In the genomic region with DNA sequence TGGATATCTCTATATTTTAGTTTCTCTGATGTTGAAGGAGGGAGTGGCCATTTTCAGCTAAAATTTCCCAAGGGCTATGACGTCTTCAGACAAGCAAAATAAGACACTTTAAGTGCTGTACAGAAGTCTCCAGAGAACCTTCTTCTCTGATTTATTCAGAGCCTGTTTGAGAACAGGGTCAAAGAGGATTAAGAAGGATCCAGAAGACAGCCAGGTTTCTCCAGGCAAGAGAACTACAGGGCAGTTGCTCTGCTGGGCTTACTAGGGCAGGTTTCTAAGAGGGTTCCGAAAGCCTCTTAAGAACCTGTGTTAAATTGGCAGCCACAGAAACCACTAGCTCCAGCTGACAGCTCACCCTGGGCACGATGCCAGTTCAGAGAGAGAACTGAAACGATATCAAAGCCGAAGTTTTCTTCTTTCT, we compare ENCODE assay signal across 9 cellular contexts. TPM values are rescaled to one million over a fixed set of nuclear protein-coding genes. Genes with fewer than 3 reads are reported as not detected.
DNase-seq lines count a peak whose midpoint lies in the region; ATAC-seq and TF ChIP-seq lines count a peak whose summit lies in the region.
"Had no signal": no experiment of that assay in that cellular context is flagged by ENCODE, and none has a peak within 500 bp of the region (broad histone marks: within the 10 kb centered on the region; RNA-seq: fewer than 3 reads in every experiment).

No MANE protein-coding gene starts in this region.

- CTCF ChIA-PET in HEK293T (lab: Yijun Ruan, JAX), result no interaction called here

- H3K27ac ChIP-seq in SJSA1, result no peak overlapping the region
- peak overlapping the region; percentile 41 to 89 (median 76) for H3K27ac ChIP-seq in heart right ventricle
- H3K27ac ChIP-seq in smooth muscle cell (ENCODE audit: low read depth), result peak overlapping the region; percentile 70

- H3K4me3 ChIP-seq in SJSA1, result no peak overlapping the region
- peak overlapping the region; percentile 2 to 61 (median 46) for H3K4me3 ChIP-seq in heart right ventricle
- H3K4me3 ChIP-seq in smooth muscle cell, result peak overlapping the region; percentile 47

- H3K27me3 Mint-ChIP-seq in activated naive CD4-positive, alpha-beta T cell treated with anti-CD3 and anti-CD28 coated beads, Interleukin-2, amount 50 U/mL, for 24 hours, result peaks cover 2% of the 10 kb centered on the region

- no peaks in the 10 kb centered on the region; the same call in 1 of the 2 replicates for H3K27me3 ChIP-seq in SJSA1 (replicated peaks)
- no peaks in the 10 kb centered on the region for H3K27me3 ChIP-seq in heart right ventricle
- H3K27me3 ChIP-seq in smooth muscle cell (ENCODE audit: low read depth), result no peaks in the 10 kb centered on the region

- DNase-seq in COLO829 (ENCODE audit: low spot score), result peak; percentile 28
- peak; percentile 20 for DNase-seq in HPDE6-E6E7 (ENCODE audit: extremely low spot score)
- DNase-seq in SJSA1 (ENCODE audit: low read depth in 1 of 2, low spot score in 2 of 2), result peak; percentile 43 to 54
- DNase-seq in heart right ventricle, result peak; percentile 73 to 89
- peak; percentile 18 for DNase-seq in smooth muscle cell (lab: John Stamatoyannopoulos, UW; ENCODE audit: unreplicated experiment)
- no peak for DNase-seq in HEK293T (ENCODE audit: extremely low spot score)

- H3K9ac ChIP-seq in smooth muscle cell (ENCODE audit: low read depth), result peak overlapping the region; percentile 47

- peaks cover 10% of the 10 kb centered on the region for H3F3A ChIP-seq in smooth muscle cell (ENCODE audit: low read depth)

- peaks cover 2% of the 10 kb centered on the region for H3K36me3 Mint-ChIP-seq in activated naive CD4-positive, alpha-beta T cell treated with anti-CD3 and anti-CD28 coated beads, Interleukin-2, amount 50 U/mL, for 24 hours

- POLR2A ChIA-PET in HEK293T (lab: Yijun Ruan, JAX), result no interaction called here

- peaks cover 60% of the 10 kb centered on the region for H3K4me1 Mint-ChIP-seq in activated naive CD4-positive, alpha-beta T cell treated with anti-CD3 and anti-CD28 coated beads, Interleukin-2, amount 50 U/mL, for 24 hours

- TF ChIP-seq CTCF in heart right ventricle (IDR thresholded peaks at IDR 0.05), result no peak
- TF ChIP-seq CTCF in smooth muscle cell (IDR thresholded peaks at IDR 0.05; ENCODE audit: borderline replicate concordance, insufficient read depth, poor library complexity, severe bottlenecking), result no peak

- WGBS in heart right ventricle, 2 donors, result 1% methylated on average over 5 of the region's 5 CpGs
- WGBS in smooth muscle cell (ENCODE audit: low lambda C conversion rate), result 26% methylated on average over 5 of the region's 5 CpGs

- H4K20me1 ChIP-seq in smooth muscle cell (ENCODE audit: low read depth), result no peaks in the 10 kb centered on the region

- H3K4me2 ChIP-seq in smooth muscle cell, result peak overlapping the region; percentile 83

- no peaks in the 10 kb centered on the region for H3K79me2 ChIP-seq in smooth muscle cell (ENCODE audit: low read depth)

- H2AFZ ChIP-seq in smooth muscle cell (ENCODE audit: low read depth), result peak overlapping the region; percentile 42

- peak overlapping the region; percentile 69 for H3K4me3 Mint-ChIP-seq in activated naive CD4-positive, alpha-beta T cell treated with anti-CD3 and anti-CD28 coated beads, Interleukin-2, amount 50 U/mL, for 24 hours

- H3K9me3 ChIP-seq in SJSA1 (replicated peaks) (no peaks in the 10 kb centered on the region), heart right ventricle (no peaks in the 10 kb centered on the region), smooth muscle cell (replicated peaks; ENCODE audit: low read depth) (no peaks in the 10 kb centered on the region)

- no peaks in the 10 kb centered on the region for H3K4me1 ChIP-seq in SJSA1 (replicated peaks)
- H3K4me1 ChIP-seq in heart right ventricle, result peaks cover 0 to 43% (median 26%) of the 10 kb centered on the region in 9 donors
- H3K4me1 ChIP-seq in smooth muscle cell (ENCODE audit: low read depth), result peaks cover 11% of the 10 kb centered on the region

- peak overlapping the region; percentile 64 for H3K27ac Mint-ChIP-seq in activated naive CD4-positive, alpha-beta T cell treated with anti-CD3 and anti-CD28 coated beads, Interleukin-2, amount 50 U/mL, for 24 hours

- peaks cover 12% of the 10 kb centered on the region for H3K9me3 Mint-ChIP-seq in activated naive CD4-positive, alpha-beta T cell treated with anti-CD3 and anti-CD28 coated beads, Interleukin-2, amount 50 U/mL, for 24 hours

- no peaks in the 10 kb centered on the region for H3K36me3 ChIP-seq in SJSA1
- peaks cover 0 to 37% (median 0%) of the 10 kb centered on the region in 9 donors for H3K36me3 ChIP-seq in heart right ventricle
- H3K36me3 ChIP-seq in smooth muscle cell (ENCODE audit: low read depth), result no peaks in the 10 kb centered on the region

- intact Hi-C loops in heart right ventricle (cut with DNase I), result loop anchor here in 2 of 10 donors (2.0 kb wide), 2 partner anchors 38 to 76 kb away; a partner anchor contains a TSS

- ATAC-seq in GM19467 (IDR thresholded peaks at IDR 0.05; ENCODE audit: unreplicated experiment), result peak; percentile 99
- peak; percentile 63 to 81 (median 75) for ATAC-seq in heart right ventricle

TF ChIP-seq in HEK293T, 16 proteins besides CTCF, POLR2A, EP300 and RAD21:
- TF ChIP-seq FOXA1 (IDR thresholded peaks at IDR 0.05), result no peak

RNA-seq across cellular contexts. Expression of a gene that starts 1.2 kb away (rescaled TPM):
- not detected in 2 replicates for total RNA-seq in SJSA1 (2014; rRNA removed; shearing (Covaris generic))
- 100 to 1,000 TPM; 151 to 456 (median 254) TPM for total RNA-seq in heart right ventricle
- polyA plus RNA-seq in heart right ventricle, result 100 to 1,000 TPM; 252 to 528 TPM
- total RNA-seq in smooth muscle cell, result 173 and 176 TPM in 2 replicates
- 626 and 815 TPM in 2 replicates for polyA plus RNA-seq in smooth muscle cell
- total RNA-seq: T-helper 2 cell treated with Interferon-gamma antibody and Interleukin-4, amounts not matched to agents 100 ng/mL and 5 ng/mL, for 36 hours had no signal

RNA-seq across cellular contexts. Expression of a gene that starts 41.1 kb away (rescaled TPM):
- total RNA-seq in SJSA1 (2014; rRNA removed; shearing (Covaris generic)), result 0.03 and 0.08 TPM in 2 replicates
- 1 to 10 TPM in 9 of 10 donors, under 1 TPM in 1; 0.72 to 3.9 (median 2.8) TPM for total RNA-seq in heart right ventricle
- polyA plus RNA-seq in heart right ventricle, result 1 to 10 TPM; 1.3 to 2.7 TPM
- 5.0 and 9.0 TPM in 2 replicates for total RNA-seq in smooth muscle cell
- polyA plus RNA-seq in smooth muscle cell, result 1.7 and 2.0 TPM in 2 replicates
- total RNA-seq: T-helper 2 cell treated with Interferon-gamma antibody and Interleukin-4, amounts not matched to agents 100 ng/mL and 5 ng/mL, for 36 hours had no signal

RNA-seq across cellular contexts. Expression of a gene that starts 53.9 kb away (rescaled TPM):
- total RNA-seq in SJSA1 (2014; rRNA removed; shearing (Covaris generic)), result not detected in 2 replicates
- total RNA-seq in heart right ventricle (under 1 TPM in 8 of 10 donors, not detected in 2; 0.14 to 0.79 (median 0.28) TPM), smooth muscle cell (3.9 and 7.8 TPM in 2 replicates)
- polyA plus RNA-seq in heart right ventricle (under 1 TPM; 0.20 to 0.44 TPM), smooth muscle cell (2.7 and 12.3 TPM in 2 replicates)

Comparison
In these comparisons a context has a peak if more than half of its experiments do, and no peak if none do; other contexts are left out.
1. RNA of a gene that starts 1.2 kb away (total RNA-seq): 151 to 456 TPM in heart right ventricle and 173 to 176 TPM in smooth muscle cell; not detected in SJSA1; every median in the first group is over 100 times any median in the second.